Comparison of ENCODE assay signal across 12 cellular contexts in genomic region chr12:96263449-96263902, GRCh38.
DNase-seq lines count a peak whose midpoint lies in the region; ATAC-seq and TF ChIP-seq lines count a peak whose summit lies in the region.
"Had no signal": no experiment of that assay in that cellular context is flagged by ENCODE, and none has a peak within 500 bp of the region (broad histone marks: within the 10 kb centered on the region; RNA-seq: fewer than 3 reads in every experiment).

No MANE protein-coding gene starts in this region.

- peaks cover 4% of the 10 kb centered on the region; the same call in 1 of the 2 replicates for H3K4me1 Mint-ChIP-seq in HFFc6 (ENCODE audit: low read depth)
- peaks cover 15% of the 10 kb centered on the region for H3K4me1 Mint-ChIP-seq in activated T-helper 1 cell treated with anti-CD3 and anti-CD28 coated beads, Interleukin-12 subunit alpha, Interleukin-12 subunit beta, Interleukin-2, Interleukin-4 antibody, amounts not matched to agents 30 ng/mL and 10 ng/mL and 1 ng/mL, durations not matched to agents 14 hours and 24 hours and 36 hours (ENCODE audit: low read depth)

- peaks cover 48% of the 10 kb centered on the region for H3K36me3 Mint-ChIP-seq in HFFc6 (ENCODE audit: low read depth)
- peaks cover 37% of the 10 kb centered on the region for H3K36me3 Mint-ChIP-seq in activated T-helper 1 cell treated with anti-CD3 and anti-CD28 coated beads, Interleukin-12 subunit alpha, Interleukin-12 subunit beta, Interleukin-2, Interleukin-4 antibody, amounts not matched to agents 30 ng/mL and 10 ng/mL and 1 ng/mL, durations not matched to agents 14 hours and 24 hours and 36 hours (ENCODE audit: low read depth)

- peak; percentile 53 for DNase-seq in BE2C
- DNase-seq in HFFc6 = no peak
- DNase-seq in activated T-helper 1 cell treated with anti-CD3 and anti-CD28 coated beads, Interleukin-12 subunit alpha, Interleukin-12 subunit beta, Interleukin-2, Interleukin-4 antibody, amounts not matched to agents 30 ng/mL and 10 ng/mL and 1 ng/mL, durations not matched to agents 14 hours and 24 hours and 36 hours (ENCODE audit: low spot score) = no peak
- DNase-seq in lower lobe of right lung = no peak
- DNase-seq in thyroid gland = no peak
- no peak for DNase-seq in SKM-1 (lab: John Stamatoyannopoulos, UW; ENCODE audit: unreplicated experiment)
- no peak for DNase-seq in T-helper 1 cell
- DNase-seq in foreskin keratinocyte = no peak
- DNase-seq: activated CD4-positive, alpha-beta T cell treated with anti-CD3 and anti-CD28 coated beads, Interleukin-2, amount 10 ng/mL, durations not matched to agents 24 days and 14 days; Caco-2; islet precursor cell had no signal

- no peaks in the 10 kb centered on the region for H3K27me3 ChIP-seq in BE2C
- no peaks in the 10 kb centered on the region for H3K27me3 ChIP-seq in lower lobe of right lung (ENCODE audit: low read depth)
- H3K27me3 ChIP-seq in thyroid gland = no peaks in the 10 kb centered on the region
- H3K27me3 ChIP-seq in foreskin keratinocyte = no peaks in the 10 kb centered on the region

- H3K27ac Mint-ChIP-seq in HFFc6 = peak overlapping the region; percentile 25
- peak overlapping the region; percentile 72 for H3K27ac Mint-ChIP-seq in activated T-helper 1 cell treated with anti-CD3 and anti-CD28 coated beads, Interleukin-12 subunit alpha, Interleukin-12 subunit beta, Interleukin-2, Interleukin-4 antibody, amounts not matched to agents 30 ng/mL and 10 ng/mL and 1 ng/mL, durations not matched to agents 14 hours and 24 hours and 36 hours
- H3K27ac Mint-ChIP-seq: activated CD4-positive, alpha-beta T cell treated with anti-CD3 and anti-CD28 coated beads, Interleukin-2, amount 10 ng/mL, durations not matched to agents 24 days and 14 days had no signal

- WGBS in thyroid gland, 2 donors = 74 to 75% methylated on average over 11 of the region's 11 CpGs

- no peaks in the 10 kb centered on the region for H3K9me3 ChIP-seq in BE2C
- H3K9me3 ChIP-seq in lower lobe of right lung = no peaks in the 10 kb centered on the region
- no peaks in the 10 kb centered on the region for H3K9me3 ChIP-seq in thyroid gland
- H3K9me3 ChIP-seq: Caco-2 had no signal

- no peak overlapping the region for H3K4me3 ChIP-seq in BE2C (ENCODE audit: low read depth, low read length)
- H3K4me3 ChIP-seq in lower lobe of right lung = no peak overlapping the region
- no peak overlapping the region for H3K4me3 ChIP-seq in thyroid gland (replicated peaks in 1 of 3)
- H3K4me3 ChIP-seq: SK-N-MC had no signal

- H3K4me1 ChIP-seq in BE2C = peaks cover 14% of the 10 kb centered on the region
- peaks cover 12% of the 10 kb centered on the region for H3K4me1 ChIP-seq in lower lobe of right lung
- peaks cover under 1 to 2% of the 10 kb centered on the region in 2 donors for H3K4me1 ChIP-seq in thyroid gland
- H3K4me1 ChIP-seq in foreskin keratinocyte = no peaks in the 10 kb centered on the region

- no peak for TF ChIP-seq POLR2A in thyroid gland (IDR thresholded peaks at IDR 0.05)

- H3K36me3 ChIP-seq in BE2C (peaks cover 31% of the 10 kb centered on the region), lower lobe of right lung (peaks cover 53% of the 10 kb centered on the region), thyroid gland (no peaks in the 10 kb centered on the region)

- TF ChIP-seq CTCF in BE2C (IDR thresholded peaks at IDR 0.05; ENCODE audit: low read depth, low read length) = no peak
- no peak for TF ChIP-seq CTCF in HFFc6 (IDR thresholded peaks at IDR 0.05)
- TF ChIP-seq CTCF in lower lobe of right lung (IDR thresholded peaks at IDR 0.05) = no peak
- TF ChIP-seq CTCF in thyroid gland (IDR thresholded peaks at IDR 0.05) = no peak
- no peak for TF ChIP-seq CTCF in foreskin keratinocyte (conservative IDR thresholded peaks at IDR 0.05)

- H3K27ac ChIP-seq in lower lobe of right lung (no peak overlapping the region), thyroid gland (no peak overlapping the region), foreskin keratinocyte (no peak overlapping the region)
- H3K27ac ChIP-seq: SK-N-MC had no signal

- ATAC-seq in lower lobe of right lung = peak; percentile 38 to 61
- ATAC-seq in foreskin keratinocyte = no peak

- no peak overlapping the region for H3K4me3 Mint-ChIP-seq in HFFc6
- H3K4me3 Mint-ChIP-seq in activated T-helper 1 cell treated with anti-CD3 and anti-CD28 coated beads, Interleukin-12 subunit alpha, Interleukin-12 subunit beta, Interleukin-2, Interleukin-4 antibody, amounts not matched to agents 30 ng/mL and 10 ng/mL and 1 ng/mL, durations not matched to agents 14 hours and 24 hours and 36 hours = no peak overlapping the region
- H3K4me3 Mint-ChIP-seq: activated CD4-positive, alpha-beta T cell treated with anti-CD3 and anti-CD28 coated beads, Interleukin-2, amount 10 ng/mL, durations not matched to agents 24 days and 14 days had no signal

- H3K27me3 Mint-ChIP-seq in HFFc6 (ENCODE audit: insufficient read depth) = peaks cover 4% of the 10 kb centered on the region
- no peaks in the 10 kb centered on the region for H3K27me3 Mint-ChIP-seq in activated T-helper 1 cell treated with anti-CD3 and anti-CD28 coated beads, Interleukin-12 subunit alpha, Interleukin-12 subunit beta, Interleukin-2, Interleukin-4 antibody, amounts not matched to agents 30 ng/mL and 10 ng/mL and 1 ng/mL, durations not matched to agents 14 hours and 24 hours and 36 hours (ENCODE audit: insufficient read depth)
- H3K27me3 Mint-ChIP-seq: activated CD4-positive, alpha-beta T cell treated with anti-CD3 and anti-CD28 coated beads, Interleukin-2, amount 10 ng/mL, durations not matched to agents 24 days and 14 days had no signal

- H3K9me3 Mint-ChIP-seq in HFFc6 = no peaks in the 10 kb centered on the region
- H3K9me3 Mint-ChIP-seq in activated T-helper 1 cell treated with anti-CD3 and anti-CD28 coated beads, Interleukin-12 subunit alpha, Interleukin-12 subunit beta, Interleukin-2, Interleukin-4 antibody, amounts not matched to agents 30 ng/mL and 10 ng/mL and 1 ng/mL, durations not matched to agents 14 hours and 24 hours and 36 hours = no peaks in the 10 kb centered on the region
- H3K9me3 Mint-ChIP-seq: activated CD4-positive, alpha-beta T cell treated with anti-CD3 and anti-CD28 coated beads, Interleukin-2, amount 10 ng/mL, durations not matched to agents 24 days and 14 days had no signal

- intact Hi-C loops in activated T-helper 1 cell treated with anti-CD3 and anti-CD28 coated beads, Interleukin-12 subunit alpha, Interleukin-12 subunit beta, Interleukin-2, Interleukin-4 antibody, amounts not matched to agents 30 ng/mL and 10 ng/mL and 1 ng/mL, durations not matched to agents 14 hours and 24 hours and 36 hours (cut with micrococcal nuclease) = no loop called here
- intact Hi-C loops in lower lobe of right lung (cut with DNase I) = no loop called here
- intact Hi-C loops in thyroid gland (cut with DNase I) = no loop called here
